9 cellular contexts compared by ENCODE assay signal in genomic region chr3:49377483-49377882, GRCh38. TPM values are rescaled to one million over a fixed set of nuclear protein-coding genes. Genes with fewer than 3 reads are reported as not detected.
DNase-seq lines count a peak whose midpoint lies in the region; ATAC-seq and TF ChIP-seq lines count a peak whose summit lies in the region.
"Had no signal": no experiment of that assay in that cellular context is flagged by ENCODE, and none has a peak within 500 bp of the region (broad histone marks: within the 10 kb centered on the region; RNA-seq: fewer than 3 reads in every experiment).

No MANE protein-coding gene starts in this region.

- no peak overlapping the region for H2BK5ac ChIP-seq in trophoblast cell (ENCODE audit: low read depth, low read length, poor library complexity)

- H2AFZ ChIP-seq in trophoblast cell (ENCODE audit: insufficient read depth, low read length, poor library complexity), result no peak overlapping the region

- TF ChIP-seq CTCF in CD8-positive, alpha-beta T cell (IDR thresholded peaks at IDR 0.05), result no peak

- POLR2A ChIA-PET in CD8-positive, alpha-beta T cell (lab: Charles Lee), result interaction anchor here (1.3 kb wide), 1 partner anchor 37 kb away, joined by 3 read pairs; the partner anchor contains the start of gene USP4

- H3K36me3 Mint-ChIP-seq in CD8-positive, alpha-beta T cell, result peaks cover 34% of the 10 kb centered on the region
- H3K36me3 Mint-ChIP-seq in activated naive CD8-positive, alpha-beta T cell, result peaks cover 3% of the 10 kb centered on the region

- H3K4me1 Mint-ChIP-seq in CD8-positive, alpha-beta T cell (ENCODE audit: low read depth), result peaks cover 44% of the 10 kb centered on the region
- H3K4me1 Mint-ChIP-seq in activated naive CD8-positive, alpha-beta T cell (ENCODE audit: low read depth), result peaks cover 45% of the 10 kb centered on the region

- no peak overlapping the region for H3K27ac ChIP-seq in CD8-positive, alpha-beta T cell (ENCODE audit: low read depth, low read length)
- no peak overlapping the region for H3K27ac ChIP-seq in trophoblast cell (ENCODE audit: low read depth, low read length)
- H3K27ac ChIP-seq: KMS-11 had no signal

- intact Hi-C loops in CD8-positive, alpha-beta T cell (cut with DNase I, micrococcal nuclease), result no loop called here

- H3K4me3 Mint-ChIP-seq in CD8-positive, alpha-beta T cell, result no peak overlapping the region
- H3K4me3 Mint-ChIP-seq in activated naive CD8-positive, alpha-beta T cell, result no peak overlapping the region

- H4K12ac ChIP-seq in trophoblast cell (ENCODE audit: low read depth, low read length), result no peak overlapping the region

- H2BK12ac ChIP-seq in trophoblast cell (ENCODE audit: low read length), result no peak overlapping the region

- peak in 3 of 7 experiments; percentile 23 to 59 (median 33) for DNase-seq in CD8-positive, alpha-beta T cell
- DNase-seq in RPMI7951 (ENCODE audit: low read depth) (peak; percentile 63), trophoblast cell (peak; percentile 66 to 74)

- H3K4me1 ChIP-seq in CD8-positive, alpha-beta T cell (ENCODE audit: insufficient read depth, low read length), result peaks cover 1% of the 10 kb centered on the region
- peaks cover 3 to 5% of the 10 kb centered on the region in 2 experiments for H3K4me1 ChIP-seq in trophoblast cell (ENCODE audit: control insufficient read depth in 1 of 2, insufficient read depth in 2 of 2, low read length in 2 of 2)

- H3K4me3 ChIP-seq in CD8-positive, alpha-beta T cell (ENCODE audit: low read depth, low read length), result no peak overlapping the region
- no peak overlapping the region for H3K4me3 ChIP-seq in trophoblast cell (ENCODE audit: low read depth, low read length)

- H2BK120ac ChIP-seq in trophoblast cell (ENCODE audit: insufficient read depth, low read length, poor library complexity), result no peak overlapping the region

- no peak overlapping the region for H2AK5ac ChIP-seq in trophoblast cell (ENCODE audit: low read length)

- no peaks in the 10 kb centered on the region for H3K27me3 ChIP-seq in CD8-positive, alpha-beta T cell (ENCODE audit: insufficient read depth, low read length)
- no peaks in the 10 kb centered on the region for H3K27me3 ChIP-seq in trophoblast cell (ENCODE audit: insufficient read depth, low read length)

- no peaks in the 10 kb centered on the region for H3K79me1 ChIP-seq in trophoblast cell (ENCODE audit: low read length)

- H3K23ac ChIP-seq in trophoblast cell (ENCODE audit: low read length), result no peak overlapping the region

- H3K18ac ChIP-seq in trophoblast cell (ENCODE audit: low read length), result no peak overlapping the region

- CTCF ChIA-PET in CD8-positive, alpha-beta T cell (lab: Charles Lee), result no interaction called here

- no peak overlapping the region for H4K8ac ChIP-seq in trophoblast cell (ENCODE audit: low read depth, low read length)

- peaks cover 16% of the 10 kb centered on the region for H3K79me2 ChIP-seq in trophoblast cell (ENCODE audit: control insufficient read depth, insufficient read depth, low read length, poor library complexity)

- H3K4me2 ChIP-seq in trophoblast cell (ENCODE audit: low read length), result no peak overlapping the region
- H3K4me2 ChIP-seq: KMS-11 had no signal

- H3K9me3 Mint-ChIP-seq in CD8-positive, alpha-beta T cell, result no peaks in the 10 kb centered on the region
- no peaks in the 10 kb centered on the region for H3K9me3 Mint-ChIP-seq in activated naive CD8-positive, alpha-beta T cell (ENCODE audit: low read depth)

- WGBS in trophoblast cell (ENCODE audit: extremely low coverage, insufficient coverage, insufficient read length), result no CpG with 5 or more reads among the region's 1 CpG

- peak overlapping the region; percentile 22 for H3K4ac ChIP-seq in trophoblast cell (ENCODE audit: low read depth, low read length)

- no peak overlapping the region for H3K14ac ChIP-seq in trophoblast cell (ENCODE audit: low read length)

- peak; percentile 78 for ATAC-seq in CD8-positive, alpha-beta T cell
- ATAC-seq in GM21515 (IDR thresholded peaks at IDR 0.05; ENCODE audit: unreplicated experiment), result no peak
- no peak for ATAC-seq in HG02678 (IDR thresholded peaks at IDR 0.05; ENCODE audit: unreplicated experiment)
- no peak for ATAC-seq in GM19035 (IDR thresholded peaks at IDR 0.05; ENCODE audit: unreplicated experiment)
- no peak for ATAC-seq in HG03521 (IDR thresholded peaks at IDR 0.05; ENCODE audit: unreplicated experiment)

- no peak overlapping the region for H3K9ac ChIP-seq in trophoblast cell (ENCODE audit: low read length)
- H3K9ac ChIP-seq: KMS-11 had no signal

- H3K27me3 Mint-ChIP-seq in CD8-positive, alpha-beta T cell (ENCODE audit: low read depth), result no peaks in the 10 kb centered on the region
- no peaks in the 10 kb centered on the region for H3K27me3 Mint-ChIP-seq in activated naive CD8-positive, alpha-beta T cell

- peak overlapping the region; percentile 71 for H3K27ac Mint-ChIP-seq in CD8-positive, alpha-beta T cell
- peak overlapping the region; percentile 72 for H3K27ac Mint-ChIP-seq in activated naive CD8-positive, alpha-beta T cell

- H3K9me3 ChIP-seq in CD8-positive, alpha-beta T cell (ENCODE audit: low read length), result no peaks in the 10 kb centered on the region
- no peaks in the 10 kb centered on the region for H3K9me3 ChIP-seq in trophoblast cell (ENCODE audit: insufficient read depth, low read depth, low read length)

- H3K36me3 ChIP-seq in CD8-positive, alpha-beta T cell (ENCODE audit: insufficient read depth, low read length), result peaks cover 24% of the 10 kb centered on the region
- H3K36me3 ChIP-seq in trophoblast cell (ENCODE audit: control insufficient read depth in 1 of 2, insufficient read depth in 2 of 2, low read length in 2 of 2), result peaks cover 21 to 25% of the 10 kb centered on the region in 2 experiments

- no peak overlapping the region for H4K91ac ChIP-seq in trophoblast cell (ENCODE audit: low read depth, low read length)

RNA-seq across cellular contexts. Expression of gene GPX1, which starts 19.3 kb away (rescaled TPM):
- total RNA-seq in CD8-positive, alpha-beta T cell, result 10 to 100 TPM; 24.4 to 27.8 TPM
- total RNA-seq in RPMI7951 (2014; rRNA removed; shearing (Covaris generic)), result not detected in 2 replicates
- 163 and 164 TPM in 2 replicates for polyA plus RNA-seq in trophoblast cell (2013)

RNA-seq across cellular contexts. Expression of gene RHOA, which starts 34.3 kb away (rescaled TPM):
- total RNA-seq in CD8-positive, alpha-beta T cell, result 100 to 1,000 TPM; 271 to 294 TPM
- 627 and 650 TPM in 2 replicates for total RNA-seq in RPMI7951 (2014; rRNA removed; shearing (Covaris generic))
- 556 and 567 TPM in 2 replicates for polyA plus RNA-seq in trophoblast cell (2013)

RNA-seq across cellular contexts. Expression of gene TCTA, which starts 34.7 kb away (rescaled TPM):
- 10 to 100 TPM; 19.8 to 21.1 TPM for total RNA-seq in CD8-positive, alpha-beta T cell
- 22.9 and 24.3 TPM in 2 replicates for total RNA-seq in RPMI7951 (2014; rRNA removed; shearing (Covaris generic))
- polyA plus RNA-seq in trophoblast cell (2013), result 6.3 and 6.5 TPM in 2 replicates

RNA-seq across cellular contexts. Expression of gene USP4, which starts 37.6 kb away (rescaled TPM):
- 10 to 100 TPM; 78.0 to 92.4 TPM for total RNA-seq in CD8-positive, alpha-beta T cell
- total RNA-seq in RPMI7951 (2014; rRNA removed; shearing (Covaris generic)), result 12.9 and 14.5 TPM in 2 replicates
- 19.2 and 19.3 TPM in 2 replicates for polyA plus RNA-seq in trophoblast cell (2013)

RNA-seq across cellular contexts. Expression of gene AMT, which starts 44.8 kb away (rescaled TPM):
- 1 to 10 TPM; 8.4 to 9.4 TPM for total RNA-seq in CD8-positive, alpha-beta T cell
- total RNA-seq in RPMI7951 (2014; rRNA removed; shearing (Covaris generic)), result 1.5 TPM in 1 of 2 replicates, not detected in the other
- 8.2 and 8.8 TPM in 2 replicates for polyA plus RNA-seq in trophoblast cell (2013)

Comparison
In these comparisons a context has a peak if more than half of its experiments do, and no peak if none do; other contexts are left out.
1. RNA of gene GPX1, which starts 19.3 kb away (total RNA-seq): 24.4 to 27.8 TPM in CD8-positive, alpha-beta T cell; not detected in RPMI7951; every median in the first group is over 10 times any median in the second.